In the genomic region with DNA sequence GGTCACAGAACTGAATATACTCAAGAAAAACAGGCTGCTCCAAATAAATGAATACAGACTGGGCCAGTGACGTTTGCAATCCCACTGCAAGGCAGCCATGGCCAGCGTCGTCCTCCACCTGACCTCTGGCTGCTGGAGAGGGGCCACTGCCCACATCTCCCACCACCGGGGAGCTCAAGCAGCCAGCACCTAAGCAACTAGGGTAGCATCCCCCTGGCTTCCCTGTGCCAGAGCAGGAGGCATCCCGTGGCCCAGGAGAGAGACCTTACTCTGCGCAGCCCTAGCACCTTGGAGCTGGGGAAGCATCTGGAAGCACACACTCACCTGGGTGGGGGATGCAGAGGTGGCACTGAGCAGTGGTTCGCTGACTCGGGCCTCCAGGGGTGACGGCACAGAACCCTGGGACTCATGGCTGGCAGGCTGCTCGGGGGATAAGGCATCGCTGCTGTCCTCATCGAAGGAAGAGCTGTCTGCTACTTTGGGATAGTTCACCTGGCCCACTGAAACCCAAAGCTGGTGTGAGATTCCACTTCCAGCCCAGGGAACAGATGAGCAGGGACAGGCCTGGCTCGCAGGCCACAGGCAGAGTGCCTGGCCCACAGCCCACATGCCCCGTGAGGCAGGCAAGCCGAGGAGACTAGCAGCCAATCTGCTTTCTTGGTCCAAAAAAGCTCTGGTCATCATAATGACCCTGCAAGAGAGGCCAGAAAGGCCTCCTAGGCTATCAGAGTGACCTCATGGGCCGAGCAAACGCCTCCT, we compare ENCODE assay signal across 28 cellular contexts. TPM values are rescaled to one million over a fixed set of nuclear protein-coding genes. Genes with fewer than 3 reads are reported as not detected.
DNase-seq lines count a peak whose midpoint lies in the region; ATAC-seq and TF ChIP-seq lines count a peak whose summit lies in the region.
"Had no signal": no experiment of that assay in that cellular context is flagged by ENCODE, and none has a peak within 500 bp of the region (broad histone marks: within the 10 kb centered on the region; RNA-seq: fewer than 3 reads in every experiment).

No MANE protein-coding gene starts in this region.

- TF ChIP-seq CTCF in CD4-positive, alpha-beta T cell (IDR thresholded peaks at IDR 0.05), result no peak
- TF ChIP-seq CTCF in lower lobe of right lung (IDR thresholded peaks at IDR 0.05), result no peak
- TF ChIP-seq CTCF in sigmoid colon (IDR thresholded peaks at IDR 0.05), result no peak

- H3K4me3 ChIP-seq in lower lobe of right lung, result no peak overlapping the region
- H3K4me3 ChIP-seq in sigmoid colon, result no peak overlapping the region
- H3K4me3 ChIP-seq: ascending aorta, cardiac muscle cell, SK-N-MC, stomach, thyroid gland had no signal

- intact Hi-C loops in activated naive CD4-positive, alpha-beta T cell treated with anti-CD3 and anti-CD28 coated beads for 36 hours (cut with micrococcal nuclease), result no loop called here
- intact Hi-C loops in CD4-positive, alpha-beta T cell (cut with DNase I, micrococcal nuclease), result no loop called here
- intact Hi-C loops in lower lobe of right lung (cut with DNase I), result no loop called here
- intact Hi-C loops in sigmoid colon (cut with DNase I), result no loop called here

- H3K27me3 Mint-ChIP-seq in activated naive CD4-positive, alpha-beta T cell treated with anti-CD3 and anti-CD28 coated beads for 36 hours (ENCODE audit: low read depth), result no peaks in the 10 kb centered on the region
- no peaks in the 10 kb centered on the region for H3K27me3 Mint-ChIP-seq in CD4-positive, alpha-beta T cell
- H3K27me3 Mint-ChIP-seq: activated CD4-positive, alpha-beta T cell treated with anti-CD3 and anti-CD28 coated beads, Interleukin-2, amount 10 ng/mL, durations not matched to agents 24 days and 14 days; activated naive CD8-positive, alpha-beta T cell had no signal

- POLR2A ChIA-PET in CD4-positive, alpha-beta T cell (lab: Charles Lee), result interaction anchor here (1.0 kb wide), 1 partner anchor 22 kb away, joined by 4 read pairs; no protein-coding TSS in a partner anchor

- peaks cover 100% of the 10 kb centered on the region for H3K36me3 ChIP-seq in lower lobe of right lung
- H3K36me3 ChIP-seq in sigmoid colon, result peaks cover 29 to 96% (median 54%) of the 10 kb centered on the region in 4 donors

- H3K4me3 Mint-ChIP-seq in activated naive CD4-positive, alpha-beta T cell treated with anti-CD3 and anti-CD28 coated beads for 36 hours, result no peak overlapping the region
- no peak overlapping the region for H3K4me3 Mint-ChIP-seq in CD4-positive, alpha-beta T cell
- H3K4me3 Mint-ChIP-seq: activated CD4-positive, alpha-beta T cell treated with anti-CD3 and anti-CD28 coated beads, Interleukin-2, amount 10 ng/mL, durations not matched to agents 24 days and 14 days; activated naive CD8-positive, alpha-beta T cell; HFFc6; nephron had no signal

- H3K27me3 ChIP-seq in CD4-positive, alpha-beta T cell (ENCODE audit: control insufficient read depth, insufficient read depth, low read length), result no peaks in the 10 kb centered on the region
- H3K27me3 ChIP-seq in lower lobe of right lung (ENCODE audit: low read depth), result no peaks in the 10 kb centered on the region
- H3K27me3 ChIP-seq in sigmoid colon, result no peaks in the 10 kb centered on the region
- H3K27me3 ChIP-seq: ascending aorta, cardiac muscle cell, stomach, thyroid gland had no signal

- peak in 1 of 2 donors; percentile 42 for DNase-seq in activated naive CD4-positive, alpha-beta T cell treated with anti-CD3 and anti-CD28 coated beads, Interleukin-2, amount 50 U/mL, for 72 hours (ENCODE audit: low spot score in 2 of 2)
- no peak for DNase-seq in activated naive CD4-positive, alpha-beta T cell treated with anti-CD3 and anti-CD28 coated beads for 36 hours
- DNase-seq in CD4-positive, alpha-beta T cell, result no peak
- DNase-seq in lower lobe of right lung, result peak; percentile 21
- DNase-seq in sigmoid colon, result peak; percentile 50
- DNase-seq in activated CD4-positive, CD25-positive, alpha-beta regulatory T cell (lab: John Stamatoyannopoulos, UW), result no peak
- DNase-seq in NK-92 treated with Interleukin-12 subunit alpha and Interleukin-12 subunit beta, amount 100 ng/mL, for 24 hours (lab: John Stamatoyannopoulos, UW), result no peak
- DNase-seq in SKM-1 treated with dmso at 0.1 percent for 144 hours (lab: John Stamatoyannopoulos, UW; ENCODE audit: unreplicated experiment), result no peak
- DNase-seq: activated CD4-positive, alpha-beta T cell treated with anti-CD3 and anti-CD28 coated beads, Interleukin-2, amount 10 ng/mL, durations not matched to agents 24 days and 14 days; cortex of kidney; GOT3; HFFc6; hippocampal formation; NCI-H1436 treated with DMSO at 0.1 percent for 48 hours; NCI-H2107; NCI-H446; RPMI8226; stomach; T-helper 2 cell; thyroid gland had no signal

- CTCF ChIA-PET in activated naive CD4-positive, alpha-beta T cell treated with anti-CD3 and anti-CD28 coated beads for 36 hours (lab: Charles Lee), result interaction anchor here (0.6 to 1.3 kb wide), 2 partner anchors 10 to 11 kb away, joined by 3 to 6 read pairs; no protein-coding TSS in a partner anchor
- CTCF ChIA-PET in CD4-positive, alpha-beta T cell (lab: Charles Lee), result no interaction called here

- H3K27ac Mint-ChIP-seq in activated naive CD4-positive, alpha-beta T cell treated with anti-CD3 and anti-CD28 coated beads, Interleukin-2, amount 50 U/mL, for 72 hours, result peak overlapping the region; percentile 63 to 76
- H3K27ac Mint-ChIP-seq in activated naive CD4-positive, alpha-beta T cell treated with anti-CD3 and anti-CD28 coated beads for 36 hours, result no peak overlapping the region
- H3K27ac Mint-ChIP-seq in CD4-positive, alpha-beta T cell, result peak overlapping the region; percentile 27
- H3K27ac Mint-ChIP-seq: HFFc6 had no signal

- no peaks in the 10 kb centered on the region for H3K9me3 Mint-ChIP-seq in activated naive CD4-positive, alpha-beta T cell treated with anti-CD3 and anti-CD28 coated beads, Interleukin-2, amount 50 U/mL, for 72 hours
- no peaks in the 10 kb centered on the region for H3K9me3 Mint-ChIP-seq in activated naive CD4-positive, alpha-beta T cell treated with anti-CD3 and anti-CD28 coated beads for 36 hours
- no peaks in the 10 kb centered on the region for H3K9me3 Mint-ChIP-seq in CD4-positive, alpha-beta T cell
- H3K9me3 Mint-ChIP-seq: activated CD4-positive, alpha-beta T cell treated with anti-CD3 and anti-CD28 coated beads, Interleukin-2, amount 10 ng/mL, durations not matched to agents 24 days and 14 days; HFFc6; nephron had no signal

- H3K4me1 Mint-ChIP-seq in activated naive CD4-positive, alpha-beta T cell treated with anti-CD3 and anti-CD28 coated beads for 36 hours (ENCODE audit: low read depth), result peaks cover 4% of the 10 kb centered on the region
- peaks cover 28% of the 10 kb centered on the region for H3K4me1 Mint-ChIP-seq in CD4-positive, alpha-beta T cell (ENCODE audit: low read depth)

- H3K27ac ChIP-seq in CD4-positive, alpha-beta T cell (ENCODE audit: low read depth, low read length), result no peak overlapping the region
- H3K27ac ChIP-seq in lower lobe of right lung (no peak overlapping the region), sigmoid colon (no peak overlapping the region)
- H3K27ac ChIP-seq: ascending aorta, cardiac muscle cell, KMS-11, SK-N-MC, stomach, thyroid gland had no signal

- TF ChIP-seq EP300 in sigmoid colon (IDR thresholded peaks at IDR 0.05), result no peak

- no peak for ATAC-seq in activated naive CD4-positive, alpha-beta T cell treated with anti-CD3 and anti-CD28 coated beads, Interleukin-2, amount 50 U/mL, for 72 hours
- no peak for ATAC-seq in CD4-positive, alpha-beta T cell (ENCODE audit: poor library complexity)
- no peak for ATAC-seq in lower lobe of right lung
- ATAC-seq: left lobe of liver, sciatic nerve had no signal

- peaks cover 20% of the 10 kb centered on the region for H3K4me1 ChIP-seq in lower lobe of right lung
- H3K4me1 ChIP-seq in sigmoid colon, result peaks cover 0 to 6% (median 0%) of the 10 kb centered on the region in 4 donors
- H3K4me1 ChIP-seq: ascending aorta had no signal

- no peaks in the 10 kb centered on the region for H3K9me3 ChIP-seq in CD4-positive, alpha-beta T cell (ENCODE audit: control insufficient read depth, low read length)
- H3K9me3 ChIP-seq in lower lobe of right lung (no peaks in the 10 kb centered on the region), sigmoid colon (no peaks in the 10 kb centered on the region)
- H3K9me3 ChIP-seq: ascending aorta, stomach, thyroid gland had no signal

- TF ChIP-seq POLR2A in sigmoid colon (IDR thresholded peaks at IDR 0.05), result no peak

- H3K36me3 Mint-ChIP-seq in activated naive CD4-positive, alpha-beta T cell treated with anti-CD3 and anti-CD28 coated beads, Interleukin-2, amount 50 U/mL, for 72 hours, result peaks cover 0 to 9% of the 10 kb centered on the region in 2 donors
- peaks cover 15% of the 10 kb centered on the region for H3K36me3 Mint-ChIP-seq in activated naive CD4-positive, alpha-beta T cell treated with anti-CD3 and anti-CD28 coated beads for 36 hours (ENCODE audit: low read depth)
- H3K36me3 Mint-ChIP-seq in CD4-positive, alpha-beta T cell (ENCODE audit: low read depth), result peaks cover 93% of the 10 kb centered on the region

- WGBS in sigmoid colon, 2 donors, result 94 to 96% methylated on average over 17 of the region's 17 CpGs

RNA-seq across cellular contexts. Expression of a gene that starts 53.7 kb away (rescaled TPM):
- total RNA-seq in activated naive CD4-positive, alpha-beta T cell treated with anti-CD3 and anti-CD28 coated beads, Interleukin-2, amount 50 U/mL, for 72 hours, result 10 to 100 TPM; 31.8 to 50.2 TPM
- 10 to 100 TPM; 65.7 to 66.4 TPM for total RNA-seq in activated naive CD4-positive, alpha-beta T cell treated with anti-CD3 and anti-CD28 coated beads for 36 hours
- 10 to 100 TPM; 87.9 to 89.9 TPM for total RNA-seq in CD4-positive, alpha-beta T cell
- total RNA-seq in lower lobe of right lung (80.3 TPM), sigmoid colon (10 to 100 TPM; 27.0 to 51.2 (median 32.9) TPM)
- polyA plus RNA-seq in sigmoid colon, result 100 to 1,000 TPM; 102 to 119 (median 113) TPM

Comparison
In these comparisons a context has a peak if more than half of its experiments do, and no peak if none do; other contexts are left out.
1. DNase-seq: peak in lower lobe of right lung (single experiment) and sigmoid colon (single experiment); none in activated naive CD4-positive, alpha-beta T cell treated with anti-CD3 and anti-CD28 coated beads for 36 hours (single experiment), CD4-positive, alpha-beta T cell (0 of 10), activated CD4-positive, CD25-positive, alpha-beta regulatory T cell (0 of 4), NK-92 treated with Interleukin-12 subunit alpha and Interleukin-12 subunit beta, amount 100 ng/mL, for 24 hours (single experiment) and SKM-1 treated with dmso at 0.1 percent for 144 hours (single experiment).